ENCODE assay signal across 1 cellular context in genomic region chr4:48431401-48431800, GRCh38.
TF ChIP-seq lines count a peak whose summit lies in the region.

No MANE protein-coding gene starts in this region.

TF ChIP-seq in GM12878, 131 proteins besides CTCF, POLR2A, EP300 and RAD21:
- TF ChIP-seq MYB (IDR thresholded peaks at IDR 0.05; ENCODE audit: borderline replicate concordance, low read depth, low read length) (no peak), PKNOX1 (IDR thresholded peaks at IDR 0.05) (no peak), RUNX3 (IDR thresholded peaks at IDR 0.05; ENCODE audit: low read length) (0 out of 2 replicates have a peak, but pooled peaks have one; percentile 21)
